In genomic region chr20:309306-309840, GRCh38 we compare ENCODE assay signal across 10 cellular contexts. TPM values are rescaled to one million over a fixed set of nuclear protein-coding genes. Genes with fewer than 3 reads are reported as not detected.
DNase-seq lines count a peak whose midpoint lies in the region; ATAC-seq, FAIRE-seq and TF ChIP-seq lines count a peak whose summit lies in the region.
"Had no signal": no experiment of that assay in that cellular context is flagged by ENCODE, and none has a peak within 500 bp of the region (broad histone marks: within the 10 kb centered on the region; RNA-seq: fewer than 3 reads in every experiment).

No MANE protein-coding gene starts in this region.

- H3K36me3 ChIP-seq in kidney (ENCODE audit: control insufficient read depth in 1 of 2, insufficient read depth in 2 of 2, low read length in 2 of 2) = no peaks in the 10 kb centered on the region
- H3K36me3 ChIP-seq in testis (ENCODE audit: low read depth, missing control alignments) = no peaks in the 10 kb centered on the region

- peak overlapping the region; percentile 27 for H3K4me3 Mint-ChIP-seq in T-helper 1 cell treated with Interleukin-12 subunit alpha and Interleukin-12 subunit beta and Interleukin-4 antibody, amounts not matched to agents 30 μg/mL and 1 μg/mL, for 36 hours
- peak overlapping the region; percentile 59 for H3K4me3 Mint-ChIP-seq in activated naive CD8-positive, alpha-beta T cell

- DNase-seq in T-helper 1 cell (no peak), kidney (no peak), testis (no peak), G401 (ENCODE audit: low spot score) (no peak)
- DNase-seq: DND-41 had no signal

- no peak for FAIRE-seq in kidney (lab: Jason Lieb, UNC)

- TF ChIP-seq POLR2A in testis (IDR thresholded peaks at IDR 0.05) = no peak

- peak overlapping the region; percentile 79 to 93 for H3K27ac ChIP-seq in kidney (ENCODE audit: low read depth in 2 of 2, low read length in 2 of 2)
- peak overlapping the region; percentile 60 to 89 for H3K27ac ChIP-seq in testis

- no peaks in the 10 kb centered on the region for H3K27me3 ChIP-seq in testis

- peaks cover 14% of the 10 kb centered on the region for H3K4me1 Mint-ChIP-seq in T-helper 1 cell treated with Interleukin-12 subunit alpha and Interleukin-12 subunit beta and Interleukin-4 antibody, amounts not matched to agents 30 μg/mL and 1 μg/mL, for 36 hours (ENCODE audit: low read depth)
- H3K4me1 Mint-ChIP-seq in activated naive CD8-positive, alpha-beta T cell (ENCODE audit: low read depth) = peaks cover 15% of the 10 kb centered on the region

- H3K9me3 Mint-ChIP-seq in T-helper 1 cell treated with Interleukin-12 subunit alpha and Interleukin-12 subunit beta and Interleukin-4 antibody, amounts not matched to agents 30 μg/mL and 1 μg/mL, for 36 hours = no peaks in the 10 kb centered on the region
- H3K9me3 Mint-ChIP-seq in activated naive CD8-positive, alpha-beta T cell (ENCODE audit: low read depth) = no peaks in the 10 kb centered on the region

- peak overlapping the region; percentile 61 to 62 for H3K4me3 ChIP-seq in kidney (ENCODE audit: low read length in 2 of 2)
- peak overlapping the region; percentile 53 to 68 for H3K4me3 ChIP-seq in testis

- no peaks in the 10 kb centered on the region for H3K36me3 Mint-ChIP-seq in T-helper 1 cell treated with Interleukin-12 subunit alpha and Interleukin-12 subunit beta and Interleukin-4 antibody, amounts not matched to agents 30 μg/mL and 1 μg/mL, for 36 hours (ENCODE audit: low read depth)
- H3K36me3 Mint-ChIP-seq in activated naive CD8-positive, alpha-beta T cell = no peaks in the 10 kb centered on the region

- in situ Hi-C loops in G401 (cut with HindIII; ENCODE audit: low sequenced_read_pairs) = no loop called here

- TF ChIP-seq CTCF in kidney (IDR thresholded peaks at IDR 0.05; ENCODE audit: borderline replicate concordance, extremely low read depth, insufficient read depth) (no peak), testis (IDR thresholded peaks at IDR 0.05) (no peak)

- H3K4me1 ChIP-seq in kidney (ENCODE audit: control insufficient read depth in 1 of 2, insufficient read depth in 1 of 2, low read depth in 1 of 2, low read length in 2 of 2) (peaks cover 3 to 10% of the 10 kb centered on the region in 2 donors), testis (peaks cover 4% of the 10 kb centered on the region)

- ATAC-seq in GM19467 (IDR thresholded peaks at IDR 0.05; ENCODE audit: unreplicated experiment) (no peak), HG03139 (IDR thresholded peaks at IDR 0.05; ENCODE audit: unreplicated experiment) (no peak)

- WGBS in testis, 2 donors = 1 to 3% methylated on average over 6 of the region's 6 CpGs

- H3K9ac ChIP-seq in kidney (ENCODE audit: low read length in 2 of 2) = peak overlapping the region; percentile 35 to 64

- intact Hi-C loops in kidney (cut with DNase I) (no loop called here), testis (cut with DNase I; ENCODE audit: low total_unique reads) (no loop called here)

- H3K27ac Mint-ChIP-seq in T-helper 1 cell treated with Interleukin-12 subunit alpha and Interleukin-12 subunit beta and Interleukin-4 antibody, amounts not matched to agents 30 μg/mL and 1 μg/mL, for 36 hours = peak overlapping the region; percentile 32
- H3K27ac Mint-ChIP-seq in activated naive CD8-positive, alpha-beta T cell = no peak overlapping the region

- no peaks in the 10 kb centered on the region for H3K9me3 ChIP-seq in kidney (ENCODE audit: control insufficient read depth in 1 of 2, low read length in 2 of 2)
- H3K9me3 ChIP-seq in testis = no peaks in the 10 kb centered on the region

- H3K27me3 Mint-ChIP-seq in T-helper 1 cell treated with Interleukin-12 subunit alpha and Interleukin-12 subunit beta and Interleukin-4 antibody, amounts not matched to agents 30 μg/mL and 1 μg/mL, for 36 hours (ENCODE audit: low read depth) = no peaks in the 10 kb centered on the region
- H3K27me3 Mint-ChIP-seq in activated naive CD8-positive, alpha-beta T cell = no peaks in the 10 kb centered on the region

RNA-seq across cellular contexts. Expression of gene ZCCHC3, which starts 12.0 kb away (rescaled TPM):
- total RNA-seq in kidney = 16.4 TPM
- polyA plus RNA-seq in kidney (ENCODE audit: insufficient read depth, low read depth, low replicate concordance) = 12.8 TPM
- 10 to 100 TPM; 29.1 to 34.9 TPM for total RNA-seq in testis
- polyA plus RNA-seq in testis (ENCODE audit: insufficient read depth, low read depth, low replicate concordance) = 21.2 TPM
- total RNA-seq in G401 (2014; rRNA removed; shearing (Covaris generic)) = 74.3 and 75.1 TPM in 2 replicates

RNA-seq across cellular contexts. Expression of gene SOX12, which starts 16.0 kb away (rescaled TPM):
- total RNA-seq in kidney = 12.7 TPM
- 11.3 TPM for polyA plus RNA-seq in kidney (ENCODE audit: insufficient read depth, low read depth, low replicate concordance)
- total RNA-seq in testis = 10 to 100 TPM; 19.2 to 23.8 TPM
- 13.4 TPM for polyA plus RNA-seq in testis (ENCODE audit: insufficient read depth, low read depth, low replicate concordance)
- 9.6 and 12.4 TPM in 2 replicates for total RNA-seq in G401 (2014; rRNA removed; shearing (Covaris generic))

RNA-seq across cellular contexts. Expression of gene C20orf96, which starts 18.8 kb away (rescaled TPM):
- 9.4 TPM for total RNA-seq in kidney
- polyA plus RNA-seq in kidney (ENCODE audit: insufficient read depth, low read depth, low replicate concordance) = 12.5 TPM
- 10 to 100 TPM; 16.7 to 32.0 TPM for total RNA-seq in testis
- 46.3 TPM for polyA plus RNA-seq in testis (ENCODE audit: insufficient read depth, low read depth, low replicate concordance)
- total RNA-seq in G401 (2014; rRNA removed; shearing (Covaris generic)) = 1.0 and 4.5 TPM in 2 replicates

RNA-seq across cellular contexts. Expression of gene NRSN2, which starts 37.5 kb away (rescaled TPM):
- 48.1 TPM for total RNA-seq in kidney
- 50.0 TPM for polyA plus RNA-seq in kidney (ENCODE audit: insufficient read depth, low read depth, low replicate concordance)
- total RNA-seq in testis = 10 to 100 TPM; 62.4 to 79.0 TPM
- polyA plus RNA-seq in testis (ENCODE audit: insufficient read depth, low read depth, low replicate concordance) = 49.4 TPM
- 65.9 and 70.0 TPM in 2 replicates for total RNA-seq in G401 (2014; rRNA removed; shearing (Covaris generic))

RNA-seq across cellular contexts. Expression of gene DEFB132, which starts 51.8 kb away (rescaled TPM):
- total RNA-seq in kidney (not detected), testis (not detected)
- polyA plus RNA-seq in kidney (ENCODE audit: insufficient read depth, low read depth, low replicate concordance) (0.24 TPM), testis (ENCODE audit: insufficient read depth, low read depth, low replicate concordance) (not detected)
- total RNA-seq in G401 (2014; rRNA removed; shearing (Covaris generic)) = not detected in 2 replicates
- total RNA-seq: mononuclear cell had no signal
